Comparison of ENCODE assay signal across 28 cellular contexts in the genomic region with DNA sequence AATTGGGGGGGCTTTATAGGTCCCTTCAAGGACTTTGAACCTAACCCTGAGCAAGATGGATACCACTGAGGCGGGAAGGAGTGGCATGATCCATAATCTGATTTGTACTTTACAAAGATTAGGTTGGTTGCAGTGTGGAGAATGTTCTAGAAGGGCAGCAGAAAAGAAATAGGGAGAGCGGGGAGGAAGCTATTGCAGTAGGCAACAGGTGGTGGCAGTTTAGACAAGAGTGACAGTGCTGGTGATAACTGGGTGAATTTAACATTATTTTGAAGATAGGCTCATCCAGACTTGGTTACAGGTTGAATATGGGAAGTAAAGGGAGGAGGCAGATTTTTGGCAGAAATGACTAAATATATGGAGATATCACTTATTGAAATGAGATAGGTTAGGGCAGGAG.
"Had no signal": no experiment of that assay in that cellular context is flagged by ENCODE, and none has a peak within 500 bp of the region (broad histone marks: within the 10 kb centered on the region; RNA-seq: fewer than 3 reads in every experiment).

No MANE protein-coding gene starts in this region.

- H3K27ac ChIP-seq: colonic mucosa, coronary artery, dorsolateral prefrontal cortex, epithelial cell of prostate, esophagus muscularis mucosa, esophagus squamous epithelium, foreskin keratinocyte, gastrocnemius medialis, gastroesophageal sphincter, heart left ventricle, heart right ventricle, hepatocyte had no signal

- H2AFZ ChIP-seq: hepatocyte had no signal

- DNase-seq: colonic mucosa; cortex of kidney; dermis blood vessel endothelial cell; dorsolateral prefrontal cortex; effector CD4-positive, alpha-beta T cell; effector CD8-positive, alpha-beta T cell; effector memory CD4-positive, alpha-beta T cell; effector memory CD8-positive, alpha-beta T cell; endodermal cell; erythroblast; esophagus squamous epithelium; foreskin fibroblast; foreskin keratinocyte; foreskin melanocyte; gastrocnemius medialis; head of caudate nucleus; heart left ventricle; heart right ventricle had no signal

- H3K4me1 ChIP-seq: colonic mucosa, esophagus muscularis mucosa, esophagus squamous epithelium, foreskin keratinocyte, gastrocnemius medialis, gastroesophageal sphincter had no signal

- H3K4me3 ChIP-seq: colonic mucosa, coronary artery, dorsolateral prefrontal cortex, esophagus muscularis mucosa, esophagus squamous epithelium, gastrocnemius medialis, gastroesophageal sphincter, heart left ventricle, heart right ventricle, hepatocyte had no signal

- H3K27me3 ChIP-seq: colonic mucosa, esophagus muscularis mucosa, foreskin keratinocyte, gastrocnemius medialis had no signal

- H3K36me3 ChIP-seq: colonic mucosa, esophagus muscularis mucosa, esophagus squamous epithelium, gastrocnemius medialis, gastroesophageal sphincter, heart left ventricle, heart right ventricle had no signal

- H3K4me3 Mint-ChIP-seq: dendritic cell treated with granulocyte-macrophage colony-stimulating factor and Interleukin-4, amounts not matched to agents 40 ng/mL and 50 ng/mL, for 4 days; effector memory CD8-positive, alpha-beta T cell; endodermal cell had no signal

- H3K27ac Mint-ChIP-seq: dendritic cell treated with granulocyte-macrophage colony-stimulating factor and Interleukin-4, amounts not matched to agents 40 ng/mL and 50 ng/mL, for 4 days; effector memory CD8-positive, alpha-beta T cell; endodermal cell had no signal

- FAIRE-seq: colon, endometrium, endothelial cell of umbilical vein, frontal cortex had no signal

- H3K9me3 ChIP-seq: colonic mucosa, esophagus squamous epithelium, gastrocnemius medialis had no signal

- H3K4me2 ChIP-seq: hepatocyte had no signal

- H3K9me3 Mint-ChIP-seq: dendritic cell treated with granulocyte-macrophage colony-stimulating factor and Interleukin-4, amounts not matched to agents 40 ng/mL and 50 ng/mL, for 4 days; endodermal cell had no signal
